Comparison of ENCODE assay signal across 8 cellular contexts in the genomic region with DNA sequence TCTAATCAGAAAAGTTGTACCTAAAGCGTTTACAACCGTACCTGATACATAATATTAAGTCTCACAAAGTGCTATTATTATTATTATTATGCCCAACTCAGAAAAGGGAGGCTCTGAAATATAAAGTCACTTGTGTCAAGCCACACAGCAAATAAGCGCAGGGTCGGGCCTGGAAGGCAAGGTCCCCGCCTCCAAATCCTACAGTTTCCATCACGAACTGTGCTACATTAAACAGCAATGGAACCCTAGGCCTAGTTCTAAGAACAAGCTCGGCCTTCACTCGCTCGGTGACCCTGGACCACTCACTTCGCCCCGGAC. TPM values are rescaled to one million over a fixed set of nuclear protein-coding genes. Genes with fewer than 3 reads are reported as not detected.
DNase-seq lines count a peak whose midpoint lies in the region; ATAC-seq and TF ChIP-seq lines count a peak whose summit lies in the region.

No MANE protein-coding gene starts in this region.

- no peak for TF ChIP-seq CTCF in OCI-LY7 (conservative IDR thresholded peaks at IDR 0.05; ENCODE audit: low read length)
- no peak for TF ChIP-seq CTCF in osteoblast (IDR thresholded peaks at IDR 0.05; ENCODE audit: extremely low read depth, low read depth, low read length)
- TF ChIP-seq CTCF in GM13976 (IDR thresholded peaks at IDR 0.05; ENCODE audit: borderline replicate concordance, control extremely low read depth, extremely low read depth, insufficient read depth, missing control alignments), result no peak

- H3K36me3 ChIP-seq in OCI-LY7 (ENCODE audit: insufficient read depth, low read length), result no peaks in the 10 kb centered on the region
- no peaks in the 10 kb centered on the region for H3K36me3 ChIP-seq in endocrine pancreas (ENCODE audit: control insufficient read depth, insufficient read depth, low read length)
- H3K36me3 ChIP-seq in osteoblast (ENCODE audit: insufficient read depth, low read length), result no peaks in the 10 kb centered on the region

- TSS peak; percentile 94 for BruUV-seq in OCI-LY7 (replicated peaks; lab: Mats Ljungman, UMichigan)

- peaks cover 12% of the 10 kb centered on the region; the same call in 1 of the 2 replicates for H3K79me2 ChIP-seq in OCI-LY7 (ENCODE audit: insufficient read depth, low read depth, low read length)
- peaks cover 25% of the 10 kb centered on the region for H3K79me2 ChIP-seq in osteoblast (ENCODE audit: insufficient read depth, low read length)

- H3K9me2 ChIP-seq in OCI-LY7 (ENCODE audit: insufficient read depth, low read length), result no peaks in the 10 kb centered on the region

- no peaks in the 10 kb centered on the region for H3K27me3 ChIP-seq in endocrine pancreas (ENCODE audit: control insufficient read depth, insufficient read depth, low read length)
- no peaks in the 10 kb centered on the region for H3K27me3 ChIP-seq in osteoblast (ENCODE audit: insufficient read depth, low read length)

- no peak for ATAC-seq in GM19455 (IDR thresholded peaks at IDR 0.05; ENCODE audit: unreplicated experiment)

- in situ Hi-C loops in GM13976 (cut with MboI; ENCODE audit: low sequenced_read_pairs, unreplicated experiment), result no loop called here

- intact Hi-C loops in OCI-LY7 (cut with micrococcal nuclease; ENCODE audit: unreplicated experiment), result loop anchor here (2.0 to 5.0 kb wide), 2 partner anchors 49 to 711 kb away; partner anchors contain the start of genes TCEANC2, TMEM59 and TTC4

- DNase-seq in OCI-LY7 (ENCODE audit: low spot score) (no peak), osteoblast (ENCODE audit: insufficient read length, low spot score, missing footprints) (peak; percentile 66), Ammon's horn (ENCODE audit: low spot score) (no peak), GM13976 (ENCODE audit: low spot score) (no peak), NCI-H226 (no peak)

- peak overlapping the region; percentile 81 for H2AFZ ChIP-seq in OCI-LY7 (ENCODE audit: low read length)
- H2AFZ ChIP-seq in osteoblast (ENCODE audit: low read length), result peak overlapping the region; percentile 100

- no peaks in the 10 kb centered on the region for H4K20me1 ChIP-seq in OCI-LY7 (ENCODE audit: insufficient read depth, low read length)
- H4K20me1 ChIP-seq in osteoblast (ENCODE audit: insufficient read depth, low read length), result peaks cover 2% of the 10 kb centered on the region

- no peaks in the 10 kb centered on the region for H3K9me3 ChIP-seq in OCI-LY7 (ENCODE audit: low read length)
- H3K9me3 ChIP-seq in endocrine pancreas (ENCODE audit: control insufficient read depth, low read length), result no peaks in the 10 kb centered on the region
- no peaks in the 10 kb centered on the region for H3K9me3 ChIP-seq in osteoblast (ENCODE audit: low read depth, low read length)

- POLR2A ChIA-PET in OCI-LY7 (lab: Charles Lee), result no interaction called here

- CTCF ChIA-PET in OCI-LY7 (lab: Charles Lee; ENCODE audit: unreplicated experiment), result no interaction called here

- H3K4me1 ChIP-seq in OCI-LY7 (ENCODE audit: insufficient read depth, low read length, poor library complexity, severe bottlenecking) (peaks cover 31% of the 10 kb centered on the region), endocrine pancreas (ENCODE audit: control insufficient read depth, insufficient read depth, low read length) (no peaks in the 10 kb centered on the region), osteoblast (ENCODE audit: insufficient read depth, low read length) (peaks cover 11% of the 10 kb centered on the region)

- peak overlapping the region; percentile 90 for H3K4me3 ChIP-seq in GM08714 (ENCODE audit: low read length)
- peak overlapping the region; percentile 93 for H3K4me3 ChIP-seq in OCI-LY7 (ENCODE audit: low read depth, low read length, poor library complexity, severe bottlenecking)
- peak overlapping the region; percentile 68 for H3K4me3 ChIP-seq in endocrine pancreas (ENCODE audit: control insufficient read depth, insufficient read depth, low read length)
- peak overlapping the region; percentile 99 for H3K4me3 ChIP-seq in osteoblast (ENCODE audit: insufficient read depth, low read length)

- peak overlapping the region; percentile 88 for H3K4me2 ChIP-seq in OCI-LY7 (ENCODE audit: low read length)
- H3K4me2 ChIP-seq in osteoblast (ENCODE audit: insufficient read depth, low read length), result peak overlapping the region; percentile 99

- H3K27ac ChIP-seq in OCI-LY7 (ENCODE audit: low read depth, low read length, poor library complexity, severe bottlenecking) (no peak overlapping the region), osteoblast (ENCODE audit: low read depth, low read length) (peak overlapping the region; percentile 95)

- peak overlapping the region; percentile 84 for H3K9ac ChIP-seq in endocrine pancreas (ENCODE audit: control insufficient read depth, insufficient read depth, low read length)

RNA-seq across cellular contexts. Expression of gene PARS2, which starts 0.6 kb away (rescaled TPM):
- 6.7 and 7.6 TPM in 2 replicates for total RNA-seq in OCI-LY7 (2014; rRNA removed; shearing (Covaris generic))
- total RNA-seq in OCI-LY7 (2022), result 5.3 and 6.7 TPM in 2 replicates
- total RNA-seq in osteoblast, result 6.2 and 7.4 TPM in 2 replicates

RNA-seq across cellular contexts. Expression of gene TTC22, which starts 37.4 kb away (rescaled TPM):
- not detected in 2 replicates for total RNA-seq in OCI-LY7 (2014; rRNA removed; shearing (Covaris generic))
- total RNA-seq in OCI-LY7 (2022), result not detected in 2 replicates
- total RNA-seq in osteoblast, result not detected in 2 replicates

RNA-seq across cellular contexts. Expression of gene TTC4, which starts 48.1 kb away (rescaled TPM):
- 20.7 and 26.1 TPM in 2 replicates for total RNA-seq in OCI-LY7 (2014; rRNA removed; shearing (Covaris generic))
- total RNA-seq in OCI-LY7 (2022) (23.0 and 24.3 TPM in 2 replicates), osteoblast (19.7 and 27.9 TPM in 2 replicates)
